In the genomic region with DNA sequence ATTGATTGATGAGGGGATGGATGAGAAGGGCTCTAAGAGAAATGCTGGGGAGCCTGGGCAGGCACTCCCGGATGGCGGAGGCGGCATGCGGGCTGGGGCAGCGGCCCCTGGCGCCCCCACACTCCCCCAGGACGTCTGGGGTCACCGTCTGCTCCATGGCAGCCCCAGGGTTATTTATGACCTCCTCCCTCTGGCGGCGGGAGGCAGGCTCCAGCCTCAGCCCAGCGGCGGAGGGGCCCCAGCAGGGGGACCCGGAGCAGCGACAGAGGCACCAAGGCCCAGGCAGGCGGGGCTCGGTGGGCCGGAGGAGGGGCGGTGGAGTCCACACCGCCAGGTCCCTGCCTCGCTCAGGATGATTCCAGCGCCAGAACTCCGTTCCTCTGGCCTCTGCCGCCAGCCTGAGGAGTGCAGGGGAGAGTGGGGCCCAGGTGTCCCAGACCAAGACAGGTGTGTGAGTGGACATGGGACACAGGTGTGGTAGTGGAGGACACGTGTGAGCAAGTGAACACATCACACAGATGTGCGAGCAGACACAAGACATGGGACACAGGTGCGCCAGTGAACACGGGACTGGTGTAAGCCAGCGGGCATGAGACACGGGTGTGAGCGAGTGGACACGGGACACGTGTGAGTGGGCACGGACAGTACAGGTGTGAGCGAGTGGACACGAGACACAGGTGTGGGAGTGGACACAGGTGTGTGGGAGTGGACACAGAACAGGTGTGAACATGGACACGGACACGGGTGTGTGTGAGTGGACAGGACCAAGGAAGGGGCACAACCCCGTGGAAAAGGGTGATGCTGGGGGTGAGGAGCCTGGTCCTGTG, we compare ENCODE assay signal across 1 cellular context.
TF ChIP-seq lines count a peak whose summit lies in the region.

No MANE protein-coding gene starts in this region.

TF ChIP-seq in SK-N-SH, 30 proteins besides CTCF, POLR2A, EP300 and RAD21 (continued from another document):
- TF ChIP-seq REST (IDR thresholded peaks at IDR 0.05; ENCODE audit: low read depth, low read length) (0 out of 2 replicates have a peak, but pooled peaks have one; percentile 18), TAF1 (IDR thresholded peaks at IDR 0.05; ENCODE audit: borderline replicate concordance, low read depth, low read length) (0 out of 2 replicates have a peak, but pooled peaks have one; percentile 26), RXRA (IDR thresholded peaks at IDR 0.05; ENCODE audit: borderline replicate concordance, low read depth) (peak; percentile 71; the same call in 1 of the 2 replicates), FOSL2 (IDR thresholded peaks at IDR 0.05; ENCODE audit: borderline replicate concordance, low read depth) (no peak)
- TF ChIP-seq, protein P1, sequence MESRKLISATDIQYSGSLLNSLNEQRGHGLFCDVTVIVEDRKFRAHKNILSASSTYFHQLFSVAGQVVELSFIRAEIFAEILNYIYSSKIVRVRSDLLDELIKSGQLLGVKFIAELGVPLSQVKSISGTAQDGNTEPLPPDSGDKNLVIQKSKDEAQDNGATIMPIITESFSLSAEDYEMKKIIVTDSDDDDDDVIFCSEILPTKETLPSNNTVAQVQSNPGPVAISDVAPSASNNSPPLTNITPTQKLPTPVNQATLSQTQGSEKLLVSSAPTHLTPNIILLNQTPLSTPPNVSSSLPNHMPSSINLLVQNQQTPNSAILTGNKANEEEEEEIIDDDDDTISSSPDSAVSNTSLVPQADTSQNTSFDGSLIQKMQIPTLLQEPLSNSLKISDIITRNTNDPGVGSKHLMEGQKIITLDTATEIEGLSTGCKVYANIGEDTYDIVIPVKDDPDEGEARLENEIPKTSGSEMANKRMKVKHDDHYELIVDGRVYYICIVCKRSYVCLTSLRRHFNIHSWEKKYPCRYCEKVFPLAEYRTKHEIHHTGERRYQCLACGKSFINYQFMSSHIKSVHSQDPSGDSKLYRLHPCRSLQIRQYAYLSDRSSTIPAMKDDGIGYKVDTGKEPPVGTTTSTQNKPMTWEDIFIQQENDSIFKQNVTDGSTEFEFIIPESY (IDR thresholded peaks at IDR 0.05; ENCODE audit: borderline replicate concordance, low read depth), result no peak
